8 cellular contexts compared by ENCODE assay signal in genomic region chr15:88912500-88912921, GRCh38. TPM values are rescaled to one million over a fixed set of nuclear protein-coding genes. Genes with fewer than 3 reads are reported as not detected.
A peak's percentile ranks its signal among the peaks of the same experiment; 100 is the strongest.
DNase-seq lines count a peak whose midpoint lies in the region; ATAC-seq and TF ChIP-seq lines count a peak whose summit lies in the region.

No MANE protein-coding gene starts in this region.

- H3K36me3 ChIP-seq in GM23248 (ENCODE audit: low read depth) (peaks cover 4% of the 10 kb centered on the region; the same call in 1 of the 2 replicates), psoas muscle (ENCODE audit: insufficient read depth in 1 of 2, low read depth in 1 of 2) (peaks cover 9 to 26% of the 10 kb centered on the region in 2 donors)

- H3K9me3 ChIP-seq in GM23248 (ENCODE audit: low read depth) (no peaks in the 10 kb centered on the region), psoas muscle (no peaks in the 10 kb centered on the region)

- H2AFZ ChIP-seq in GM23248 = peak overlapping the region; percentile 84

- ATAC-seq in activated B cell treated with CpG ODN at 0.5 μM for 24 hours (ENCODE audit: low read depth) = no peak
- peak; percentile 39 to 64 for ATAC-seq in left cardiac atrium
- peak; percentile 17 to 51 (median 30) for ATAC-seq in psoas muscle
- no peak for ATAC-seq in HG03175 (IDR thresholded peaks at IDR 0.05; ENCODE audit: unreplicated experiment)
- ATAC-seq in GM21723 (IDR thresholded peaks at IDR 0.05; ENCODE audit: unreplicated experiment) = no peak

- no peaks in the 10 kb centered on the region for H3K9me3 Mint-ChIP-seq in activated B cell treated with CpG ODN at 0.5 μM for 24 hours

- no peaks in the 10 kb centered on the region for H4K20me1 ChIP-seq in GM23248 (ENCODE audit: insufficient read depth)

- no peaks in the 10 kb centered on the region for H3K9me2 ChIP-seq in GM23248 (ENCODE audit: insufficient read depth)

- in situ Hi-C loops in GM23248 (cut with MboI) = no loop called here

- H3K4me2 ChIP-seq in GM23248 (ENCODE audit: unreplicated experiment) = peak overlapping the region; percentile 95

- DNase-seq in GM23248 (peak; percentile 68), activated B cell treated with CpG ODN at 0.5 μM for 24 hours (no peak), left cardiac atrium (peak; percentile 60), psoas muscle (peak; percentile 56 to 74), SKM-1 (lab: John Stamatoyannopoulos, UW; ENCODE audit: unreplicated experiment) (no peak), OCI-M2 (lab: John Stamatoyannopoulos, UW; ENCODE audit: unreplicated experiment) (no peak)

- peaks cover 21% of the 10 kb centered on the region for H3K4me1 Mint-ChIP-seq in activated B cell treated with CpG ODN at 0.5 μM for 24 hours

- H3K36me3 Mint-ChIP-seq in activated B cell treated with CpG ODN at 0.5 μM for 24 hours (ENCODE audit: low read depth) = peaks cover 2% of the 10 kb centered on the region

- H3K4me3 ChIP-seq in GM23248 (peak overlapping the region; percentile 91), psoas muscle (peak overlapping the region; percentile 92)

- H3K27ac ChIP-seq in GM23248 (peak overlapping the region; percentile 62), psoas muscle (peak overlapping the region; percentile 93)

- WGBS in GM23248 (ENCODE audit: low coverage in 1 of 2, low lambda C conversion rate in 2 of 2, missing lambda C conversion rate in 2 of 2), 2 experiments = 3 to 5% methylated on average over 18 to 20 of the region's 20 CpGs
- WGBS in psoas muscle, 3 donors = 0 to 6% (median 3%) methylated on average over 20 of the region's 20 CpGs

- POLR2A ChIA-PET in activated B cell treated with CpG ODN at 0.5 μM for 24 hours (lab: Charles Lee) = interaction anchor here (1.1 kb wide), 1 partner anchor 274 kb away, joined by 3 read pairs; no protein-coding TSS in a partner anchor

- CTCF ChIA-PET in activated B cell treated with CpG ODN at 0.5 μM for 24 hours (lab: Charles Lee) = no interaction called here

- H3K4me1 ChIP-seq in GM23248 (ENCODE audit: insufficient read depth) = peaks cover 18% of the 10 kb centered on the region
- peaks cover 55% of the 10 kb centered on the region for H3K4me1 ChIP-seq in psoas muscle

- no peak overlapping the region for H3K27ac Mint-ChIP-seq in activated B cell treated with CpG ODN at 0.5 μM for 24 hours

- peaks cover 19% of the 10 kb centered on the region for H3K79me2 ChIP-seq in GM23248 (ENCODE audit: insufficient read depth)

- H3F3A ChIP-seq in GM23248 (ENCODE audit: insufficient read depth) = no peaks in the 10 kb centered on the region

- intact Hi-C loops in activated B cell treated with CpG ODN at 0.5 μM for 24 hours (cut with micrococcal nuclease) = no loop called here
- intact Hi-C loops in left cardiac atrium (cut with DNase I) = no loop called here
- intact Hi-C loops in psoas muscle (cut with DNase I) = loop anchor here in 1 of 2 donors (5.0 kb wide), 1 partner anchor 175 kb away; the partner anchor contains the start of gene ABHD2

- no peaks in the 10 kb centered on the region for H3K27me3 ChIP-seq in GM23248 (replicated peaks; ENCODE audit: insufficient read depth)
- H3K27me3 ChIP-seq in psoas muscle (ENCODE audit: insufficient read depth in 3 of 3, low read length in 2 of 3) = no peaks in the 10 kb centered on the region

- no peak for TF ChIP-seq CTCF in activated B cell treated with CpG ODN at 0.5 μM for 24 hours (IDR thresholded peaks at IDR 0.05)
- TF ChIP-seq CTCF in psoas muscle (IDR thresholded peaks at IDR 0.05) = no peak

- H3K27me3 Mint-ChIP-seq in activated B cell treated with CpG ODN at 0.5 μM for 24 hours = peaks cover 7% of the 10 kb centered on the region

- peak overlapping the region; percentile 90 for H3K9ac ChIP-seq in GM23248

- H3K4me3 Mint-ChIP-seq in activated B cell treated with CpG ODN at 0.5 μM for 24 hours = peak overlapping the region; percentile 90

RNA-seq across cellular contexts. Expression of gene MFGE8, which starts 0.7 kb away (rescaled TPM):
- total RNA-seq in GM23248 (2014; rRNA removed; shearing (Covaris generic)) = 334 and 355 TPM in 2 replicates
- polyA plus RNA-seq in GM23248 (2016; fragmentation: Nextera tagmentation; extraction: Ambion mirVana) = 411 and 437 TPM in 2 replicates
- total RNA-seq in activated B cell treated with CpG ODN at 0.5 μM for 24 hours = 2.4 and 3.5 TPM in 2 replicates
- total RNA-seq in left cardiac atrium = 100 to 1,000 TPM; 250 to 412 TPM
- total RNA-seq in psoas muscle = 100 to 1,000 TPM; 137 to 771 (median 335) TPM
- 100 to 1,000 TPM; 218 to 274 (median 253) TPM for polyA plus RNA-seq in psoas muscle

RNA-seq across cellular contexts. Expression of gene HAPLN3, which starts 17.2 kb away (rescaled TPM):
- total RNA-seq in GM23248 (2014; rRNA removed; shearing (Covaris generic)) = 2.9 and 6.7 TPM in 2 replicates
- polyA plus RNA-seq in GM23248 (2016; fragmentation: Nextera tagmentation; extraction: Ambion mirVana) = 3.3 and 4.5 TPM in 2 replicates
- 8.5 and 9.1 TPM in 2 replicates for total RNA-seq in activated B cell treated with CpG ODN at 0.5 μM for 24 hours
- 1 to 10 TPM; 3.3 to 7.2 TPM for total RNA-seq in left cardiac atrium
- 1 to 10 TPM; 3.5 to 5.8 (median 4.4) TPM for total RNA-seq in psoas muscle
- polyA plus RNA-seq in psoas muscle = 1 to 10 TPM; 1.2 to 5.4 (median 1.5) TPM

Comparison
In these comparisons a context has a peak if more than half of its experiments do, and no peak if none do; other contexts are left out.
1. DNase-seq: peak in GM23248 (single experiment), left cardiac atrium (single experiment) and psoas muscle (2 of 2); none in activated B cell treated with CpG ODN at 0.5 μM for 24 hours (single experiment), SKM-1 (single experiment) and OCI-M2 (single experiment).
2. ATAC-seq: peak in left cardiac atrium (2 of 2) and psoas muscle (4 of 4); none in activated B cell treated with CpG ODN at 0.5 μM for 24 hours (single experiment), HG03175 (single experiment) and GM21723 (single experiment).
3. RNA of gene MFGE8, which starts 0.7 kb away (total RNA-seq): 137 to 771 TPM in psoas muscle, 250 to 412 TPM in left cardiac atrium and 334 to 355 TPM in GM23248; 2.4 to 3.5 TPM in activated B cell treated with CpG ODN at 0.5 μM for 24 hours; every median in the first group is over 10 times any median in the second.